In the genomic region with DNA sequence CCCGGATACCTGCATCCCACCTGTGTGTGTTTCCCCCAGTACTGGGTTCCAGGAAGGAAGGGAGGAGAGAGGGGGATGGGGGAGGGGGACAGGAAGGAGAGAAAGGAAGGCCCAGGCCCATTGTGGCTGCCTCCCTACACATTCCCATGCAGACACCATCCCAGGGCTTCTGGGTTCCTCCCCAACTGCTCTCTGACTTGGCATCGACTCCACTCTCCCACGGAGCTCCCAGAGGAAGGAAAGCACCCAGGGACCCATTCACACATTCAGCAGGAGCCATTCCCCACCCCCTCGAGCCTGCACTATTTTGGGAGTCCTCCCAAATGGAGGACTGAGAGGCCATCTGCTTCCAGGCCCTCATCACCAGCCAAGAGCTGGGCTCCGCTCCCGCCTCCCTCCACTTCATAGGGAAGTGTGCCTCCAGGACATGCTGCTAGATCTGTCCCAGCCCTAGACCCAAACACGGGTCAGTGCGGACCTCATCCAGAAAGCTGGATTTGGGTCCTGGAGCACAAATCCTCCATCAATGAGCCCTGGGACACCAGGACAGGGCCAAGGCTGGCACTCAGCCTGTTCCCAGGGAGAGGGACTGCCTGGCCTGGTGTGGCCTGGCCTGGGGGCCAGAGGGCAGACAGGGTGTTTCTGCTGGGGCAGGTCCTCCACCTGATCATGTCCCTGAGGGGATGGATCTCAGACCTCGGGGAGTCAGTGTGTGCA, we compare ENCODE assay signal across 19 cellular contexts. TPM values are rescaled to one million over a fixed set of nuclear protein-coding genes. Genes with fewer than 3 reads are reported as not detected.
DNase-seq lines count a peak whose midpoint lies in the region; ATAC-seq and TF ChIP-seq lines count a peak whose summit lies in the region.
"Had no signal": no experiment of that assay in that cellular context is flagged by ENCODE, and none has a peak within 500 bp of the region (broad histone marks: within the 10 kb centered on the region; RNA-seq: fewer than 3 reads in every experiment).

No MANE protein-coding gene starts in this region.

- intact Hi-C loops in right cardiac atrium (cut with DNase I), result no loop called here

- H3K9me3 Mint-ChIP-seq in activated naive CD8-positive, alpha-beta T cell (ENCODE audit: low read depth), result no peaks in the 10 kb centered on the region
- no peaks in the 10 kb centered on the region for H3K9me3 Mint-ChIP-seq in activated naive CD8-positive, alpha-beta T cell treated with anti-CD3 and anti-CD28 coated beads for 36 hours
- H3K9me3 Mint-ChIP-seq in WTC11, result no peaks in the 10 kb centered on the region
- H3K9me3 Mint-ChIP-seq in stimulated activated effector memory CD8-positive, alpha-beta T cell treated with anti-CD3 and anti-CD28 coated beads, Interleukin-12 subunit alpha, Interleukin-12 subunit beta, amount 100 ng/mL, for 72 hours, result no peaks in the 10 kb centered on the region
- H3K9me3 Mint-ChIP-seq in activated CD8-positive, alpha-beta T cell treated with anti-CD3 and anti-CD28 coated beads, Interleukin-2, amount 10 ng/mL, durations not matched to agents 7 days and 5 days (ENCODE audit: insufficient read depth), result no peaks in the 10 kb centered on the region
- H3K9me3 Mint-ChIP-seq: activated naive CD4-positive, alpha-beta T cell treated with anti-CD3 and anti-CD28 coated beads, Interleukin-2, amount 50 U/mL, for 72 hours had no signal

- no peaks in the 10 kb centered on the region for H3K36me3 Mint-ChIP-seq in activated naive CD8-positive, alpha-beta T cell
- H3K36me3 Mint-ChIP-seq in activated naive CD8-positive, alpha-beta T cell treated with anti-CD3 and anti-CD28 coated beads for 36 hours, result no peaks in the 10 kb centered on the region
- H3K36me3 Mint-ChIP-seq in WTC11, result no peaks in the 10 kb centered on the region
- H3K36me3 Mint-ChIP-seq in stimulated activated effector memory CD8-positive, alpha-beta T cell treated with anti-CD3 and anti-CD28 coated beads, Interleukin-12 subunit alpha, Interleukin-12 subunit beta, amount 100 ng/mL, for 72 hours, result no peaks in the 10 kb centered on the region
- no peaks in the 10 kb centered on the region for H3K36me3 Mint-ChIP-seq in activated CD8-positive, alpha-beta T cell treated with anti-CD3 and anti-CD28 coated beads, Interleukin-2, amount 10 ng/mL, durations not matched to agents 7 days and 5 days (ENCODE audit: low read depth)
- H3K36me3 Mint-ChIP-seq: activated naive CD4-positive, alpha-beta T cell treated with anti-CD3 and anti-CD28 coated beads, Interleukin-2, amount 50 U/mL, for 72 hours had no signal

- H3K27me3 ChIP-seq in right cardiac atrium (ENCODE audit: control insufficient read depth, insufficient read depth), result no peaks in the 10 kb centered on the region

- H3K4me1 Mint-ChIP-seq in activated naive CD8-positive, alpha-beta T cell (ENCODE audit: low read depth), result peaks cover 16% of the 10 kb centered on the region
- peaks cover 13% of the 10 kb centered on the region for H3K4me1 Mint-ChIP-seq in activated naive CD8-positive, alpha-beta T cell treated with anti-CD3 and anti-CD28 coated beads for 36 hours
- H3K4me1 Mint-ChIP-seq in WTC11, result peaks cover 21% of the 10 kb centered on the region
- peaks cover 11% of the 10 kb centered on the region for H3K4me1 Mint-ChIP-seq in stimulated activated effector memory CD8-positive, alpha-beta T cell treated with anti-CD3 and anti-CD28 coated beads, Interleukin-12 subunit alpha, Interleukin-12 subunit beta, amount 100 ng/mL, for 72 hours
- peaks cover 12% of the 10 kb centered on the region for H3K4me1 Mint-ChIP-seq in activated CD8-positive, alpha-beta T cell treated with anti-CD3 and anti-CD28 coated beads, Interleukin-2, amount 10 ng/mL, durations not matched to agents 7 days and 5 days (ENCODE audit: low read depth)

- no peak for TF ChIP-seq CTCF in WTC11 (IDR thresholded peaks at IDR 0.05)

- peak overlapping the region; percentile 13 for H3K4me3 Mint-ChIP-seq in activated naive CD8-positive, alpha-beta T cell
- H3K4me3 Mint-ChIP-seq in activated naive CD8-positive, alpha-beta T cell treated with anti-CD3 and anti-CD28 coated beads for 36 hours, result no peak overlapping the region
- peak overlapping the region; percentile 79 for H3K4me3 Mint-ChIP-seq in WTC11
- H3K4me3 Mint-ChIP-seq in stimulated activated effector memory CD8-positive, alpha-beta T cell treated with anti-CD3 and anti-CD28 coated beads, Interleukin-12 subunit alpha, Interleukin-12 subunit beta, amount 100 ng/mL, for 72 hours, result peak overlapping the region; percentile 46
- H3K4me3 Mint-ChIP-seq in activated CD8-positive, alpha-beta T cell treated with anti-CD3 and anti-CD28 coated beads, Interleukin-2, amount 10 ng/mL, durations not matched to agents 7 days and 5 days, result no peak overlapping the region

- 56% methylated on average over 9 of the region's 9 CpGs for WGBS in right cardiac atrium

- H3K27ac ChIP-seq in right cardiac atrium (ENCODE audit: low read length), result no peak overlapping the region
- H3K27ac ChIP-seq: A549, foreskin keratinocyte, thoracic aorta had no signal

- H3K4me1 ChIP-seq in right cardiac atrium (ENCODE audit: control insufficient read depth, insufficient read depth, low read length), result peaks cover 4% of the 10 kb centered on the region
- H3K4me1 ChIP-seq: Caco-2, foreskin keratinocyte had no signal

- no peaks in the 10 kb centered on the region for H3K9me3 ChIP-seq in right cardiac atrium (ENCODE audit: control insufficient read depth, low read length)
- H3K9me3 ChIP-seq: A549, Caco-2, thoracic aorta had no signal

- POLR2A ChIA-PET in WTC11 (lab: Charles Lee), result interaction anchor here (0.6 to 1.2 kb wide), 7 partner anchors 10 to 82 kb away, joined by 3 to 11 read pairs (median 3); partner anchors contain the start of gene TIMM44
- POLR2A ChIA-PET in activated CD8-positive, alpha-beta T cell treated with anti-CD3 and anti-CD28 coated beads, Interleukin-2, amount 10 ng/mL, durations not matched to agents 7 days and 5 days (lab: Charles Lee), result interaction anchor here (0.5 kb wide), 1 partner anchor 593 kb away, joined by 3 read pairs; no protein-coding TSS in a partner anchor

- no peak overlapping the region for H3K4me3 ChIP-seq in right cardiac atrium (ENCODE audit: low read length)

- H3K27me3 Mint-ChIP-seq in activated naive CD8-positive, alpha-beta T cell, result no peaks in the 10 kb centered on the region
- peaks cover 57% of the 10 kb centered on the region for H3K27me3 Mint-ChIP-seq in activated naive CD8-positive, alpha-beta T cell treated with anti-CD3 and anti-CD28 coated beads for 36 hours
- peaks cover 76% of the 10 kb centered on the region for H3K27me3 Mint-ChIP-seq in WTC11 (ENCODE audit: low read depth)
- H3K27me3 Mint-ChIP-seq in activated CD8-positive, alpha-beta T cell treated with anti-CD3 and anti-CD28 coated beads, Interleukin-2, amount 10 ng/mL, durations not matched to agents 7 days and 5 days (ENCODE audit: low read depth), result peaks cover 30% of the 10 kb centered on the region

- CTCF ChIA-PET in WTC11 (lab: Charles Lee), result interaction anchor here (0.6 to 4.5 kb wide), 29 partner anchors 8 to 1400 kb away, joined by 3 to 45 read pairs (median 7); partner anchors contain the start of genes LRRC8E, MAP2K7, PET100 and PRR36
- CTCF ChIA-PET in activated CD8-positive, alpha-beta T cell treated with anti-CD3 and anti-CD28 coated beads, Interleukin-2, amount 10 ng/mL, durations not matched to agents 7 days and 5 days (lab: Charles Lee), result interaction anchor here (0.8 to 2.5 kb wide), 4 partner anchors 8 to 59 kb away, joined by 3 to 9 read pairs (median 6); partner anchors contain the start of genes MAP2K7 and SNAPC2

- H3K27ac Mint-ChIP-seq in activated naive CD8-positive, alpha-beta T cell, result no peak overlapping the region
- H3K27ac Mint-ChIP-seq in activated naive CD8-positive, alpha-beta T cell treated with anti-CD3 and anti-CD28 coated beads for 36 hours, result no peak overlapping the region
- no peak overlapping the region for H3K27ac Mint-ChIP-seq in WTC11
- no peak overlapping the region for H3K27ac Mint-ChIP-seq in stimulated activated effector memory CD8-positive, alpha-beta T cell treated with anti-CD3 and anti-CD28 coated beads, Interleukin-12 subunit alpha, Interleukin-12 subunit beta, amount 100 ng/mL, for 72 hours
- no peak overlapping the region for H3K27ac Mint-ChIP-seq in activated CD8-positive, alpha-beta T cell treated with anti-CD3 and anti-CD28 coated beads, Interleukin-2, amount 10 ng/mL, durations not matched to agents 7 days and 5 days
- H3K27ac Mint-ChIP-seq: activated naive CD4-positive, alpha-beta T cell treated with anti-CD3 and anti-CD28 coated beads, Interleukin-2, amount 50 U/mL, for 72 hours had no signal

- ATAC-seq in WTC11 (no peak), right cardiac atrium (no peak)
- ATAC-seq in stimulated activated effector memory CD8-positive, alpha-beta T cell treated with anti-CD3 and anti-CD28 coated beads, Interleukin-12 subunit alpha, Interleukin-12 subunit beta, amount 100 ng/mL, for 72 hours, result no peak
- no peak for ATAC-seq in activated CD8-positive, alpha-beta T cell treated with anti-CD3 and anti-CD28 coated beads, Interleukin-2, amount 10 ng/mL, durations not matched to agents 7 days and 5 days
- ATAC-seq: A549, foreskin keratinocyte had no signal

- DNase-seq in activated naive CD8-positive, alpha-beta T cell treated with anti-CD3 and anti-CD28 coated beads for 36 hours, result no peak
- DNase-seq in WTC11 (ENCODE audit: low spot score) (no peak), right cardiac atrium (peak in 2 of 3 donors; percentile 49 to 66), mucosa of gallbladder (ENCODE audit: low spot score) (no peak), NCI-H510A treated with DMSO at 0.1 percent for 48 hours (lab: John Stamatoyannopoulos, UW) (no peak)
- DNase-seq in stimulated activated effector memory CD8-positive, alpha-beta T cell treated with anti-CD3 and anti-CD28 coated beads, Interleukin-12 subunit alpha, Interleukin-12 subunit beta, amount 100 ng/mL, for 72 hours (ENCODE audit: low spot score in 2 of 2), result no peak
- DNase-seq in activated CD8-positive, alpha-beta T cell treated with anti-CD3 and anti-CD28 coated beads, Interleukin-2, amount 10 ng/mL, durations not matched to agents 7 days and 5 days, result no peak
- DNase-seq: activated CD8-positive, alpha-beta memory T cell treated with anti-CD3 and anti-CD28 coated beads, Interleukin-2, amount 50 U/mL, for 4 hours; foreskin keratinocyte; midbrain; MM.1S; NCI-H2081 had no signal

RNA-seq across cellular contexts. Expression of gene PRR36, which starts 13.1 kb away (rescaled TPM):
- under 1 TPM in 1 of 2 experiments, not detected in 1; 0.10 TPM for total RNA-seq in activated naive CD8-positive, alpha-beta T cell treated with anti-CD3 and anti-CD28 coated beads for 36 hours
- total RNA-seq in WTC11 (2021), result 21.9 to 34.3 TPM (median 31.0 TPM) in 3 replicates
- under 1 TPM in 2 of 4 donors, not detected in 2; 0.29 to 0.34 TPM for total RNA-seq in right cardiac atrium
- 0.11 TPM for polyA plus RNA-seq in right cardiac atrium
- total RNA-seq in mucosa of gallbladder, result 1.6 TPM
- under 1 TPM; 0.08 to 0.10 TPM for total RNA-seq in activated CD8-positive, alpha-beta T cell treated with anti-CD3 and anti-CD28 coated beads, Interleukin-2, amount 10 ng/mL, durations not matched to agents 7 days and 5 days
- total RNA-seq: foreskin keratinocyte, RPMI7951, thoracic aorta had no signal

RNA-seq across cellular contexts. Expression of gene LRRC8E, which starts 27.2 kb away (rescaled TPM):
- total RNA-seq in activated naive CD8-positive, alpha-beta T cell treated with anti-CD3 and anti-CD28 coated beads for 36 hours, result not detected
- 3.0 to 3.6 TPM (median 3.1 TPM) in 3 replicates for total RNA-seq in WTC11 (2021)
- total RNA-seq in right cardiac atrium, result 1 to 10 TPM in 2 of 4 donors, under 1 TPM in 2; 0.93 to 1.2 (median 0.97) TPM
- 0.36 TPM for polyA plus RNA-seq in right cardiac atrium
- 4.1 TPM for total RNA-seq in mucosa of gallbladder
- not detected for total RNA-seq in activated CD8-positive, alpha-beta T cell treated with anti-CD3 and anti-CD28 coated beads, Interleukin-2, amount 10 ng/mL, durations not matched to agents 7 days and 5 days
- total RNA-seq: activated naive CD4-positive, alpha-beta T cell treated with anti-CD3 and anti-CD28 coated beads, Interleukin-2, amount 50 U/mL, for 72 hours; T-helper 1 cell treated with Interleukin-12 subunit alpha and Interleukin-12 subunit beta and Interleukin-4 antibody, amounts not matched to agents 30 ng/mL and 1 ng/mL, for 36 hours had no signal

RNA-seq across cellular contexts. Expression of gene EVI5L, which starts 31.0 kb away (rescaled TPM):
- total RNA-seq in activated naive CD8-positive, alpha-beta T cell treated with anti-CD3 and anti-CD28 coated beads for 36 hours, result 1 to 10 TPM; 4.8 TPM
- total RNA-seq in WTC11 (2021) (10.5 to 13.7 TPM (median 13.6 TPM) in 3 replicates), right cardiac atrium (10 to 100 TPM; 17.7 to 20.5 (median 18.6) TPM), mucosa of gallbladder (23.4 TPM)
- 22.2 TPM for polyA plus RNA-seq in right cardiac atrium
- 1 to 10 TPM; 8.0 to 9.3 TPM for total RNA-seq in activated CD8-positive, alpha-beta T cell treated with anti-CD3 and anti-CD28 coated beads, Interleukin-2, amount 10 ng/mL, durations not matched to agents 7 days and 5 days

RNA-seq across cellular contexts. Expression of gene MAP2K7, which starts 42.6 kb away (rescaled TPM):
- total RNA-seq in activated naive CD8-positive, alpha-beta T cell treated with anti-CD3 and anti-CD28 coated beads for 36 hours, result 10 to 100 TPM; 31.8 to 32.4 TPM
- 39.4 to 46.9 TPM (median 46.3 TPM) in 3 replicates for total RNA-seq in WTC11 (2021)
- total RNA-seq in right cardiac atrium, result 10 to 100 TPM; 23.2 to 32.6 (median 28.5) TPM
- polyA plus RNA-seq in right cardiac atrium, result 26.9 TPM
- 39.1 TPM for total RNA-seq in mucosa of gallbladder
- total RNA-seq in activated CD8-positive, alpha-beta T cell treated with anti-CD3 and anti-CD28 coated beads, Interleukin-2, amount 10 ng/mL, durations not matched to agents 7 days and 5 days, result 10 to 100 TPM; 36.5 to 39.9 TPM

RNA-seq across cellular contexts. Expression of gene TGFBR3L, which starts 53.6 kb away (rescaled TPM):
- total RNA-seq in activated naive CD8-positive, alpha-beta T cell treated with anti-CD3 and anti-CD28 coated beads for 36 hours, result 1 to 10 TPM; 2.1 to 3.2 TPM
- total RNA-seq in WTC11 (2021), result 4.1 to 7.4 TPM (median 6.5 TPM) in 3 replicates
- 10 to 100 TPM in 3 of 4 donors, 1 to 10 TPM in 1; 8.0 to 17.6 (median 14.5) TPM for total RNA-seq in right cardiac atrium
- 2.4 TPM for polyA plus RNA-seq in right cardiac atrium
- 0.52 TPM for total RNA-seq in mucosa of gallbladder
- total RNA-seq in activated CD8-positive, alpha-beta T cell treated with anti-CD3 and anti-CD28 coated beads, Interleukin-2, amount 10 ng/mL, durations not matched to agents 7 days and 5 days, result 1 to 10 TPM; 2.7 to 3.6 TPM
- total RNA-seq: thoracic aorta had no signal

Comparison
In these comparisons a context has a peak if more than half of its experiments do, and no peak if none do; other contexts are left out.
1. H3K4me3 Mint-ChIP-seq: peak in activated naive CD8-positive, alpha-beta T cell (single experiment), WTC11 (single experiment) and stimulated activated effector memory CD8-positive, alpha-beta T cell treated with anti-CD3 and anti-CD28 coated beads, Interleukin-12 subunit alpha, Interleukin-12 subunit beta, amount 100 ng/mL, for 72 hours (single experiment); none in activated naive CD8-positive, alpha-beta T cell treated with anti-CD3 and anti-CD28 coated beads for 36 hours (single experiment) and activated CD8-positive, alpha-beta T cell treated with anti-CD3 and anti-CD28 coated beads, Interleukin-2, amount 10 ng/mL, durations not matched to agents 7 days and 5 days (single experiment).
2. DNase-seq: peak in right cardiac atrium (2 of 3); none in activated naive CD8-positive, alpha-beta T cell treated with anti-CD3 and anti-CD28 coated beads for 36 hours (single experiment), WTC11 (single experiment), stimulated activated effector memory CD8-positive, alpha-beta T cell treated with anti-CD3 and anti-CD28 coated beads, Interleukin-12 subunit alpha, Interleukin-12 subunit beta, amount 100 ng/mL, for 72 hours (0 of 2), mucosa of gallbladder (single experiment), NCI-H510A treated with DMSO at 0.1 percent for 48 hours (single experiment) and activated CD8-positive, alpha-beta T cell treated with anti-CD3 and anti-CD28 coated beads, Interleukin-2, amount 10 ng/mL, durations not matched to agents 7 days and 5 days (single experiment).